Comparison of ENCODE assay signal across 13 cellular contexts in genomic region chr6:124055986-124056385, GRCh38.
"Had no signal": no experiment of that assay in that cellular context is flagged by ENCODE, and none has a peak within 500 bp of the region (broad histone marks: within the 10 kb centered on the region; RNA-seq: fewer than 3 reads in every experiment).

No MANE protein-coding gene starts in this region.

- DNase-seq: activated B cell treated with CpG ODN at 0.5 μM for 24 hours; activated CD4-positive, alpha-beta T cell treated with anti-CD3 and anti-CD28 coated beads, Interleukin-2, amount 10 ng/mL, durations not matched to agents 7 days and 5 days; activated CD8-positive, alpha-beta memory T cell treated with anti-CD3 and anti-CD28 coated beads for 24 hours; activated gamma-delta T cell treated with Interleukin-2 at 50 U/mL for 16 hours; central memory CD4-positive, alpha-beta T cell; colonic mucosa; hippocampal formation; kidney glomerular epithelial cell; nucleus accumbens; posterior cingulate gyrus; stimulated activated CD4-positive, alpha-beta T cell treated with anti-CD3 and anti-CD28 coated beads, Interleukin-2, amount 100 ng/mL, for 48 hours had no signal

- H3K27me3 ChIP-seq: colonic mucosa, esophagus muscularis mucosa had no signal

- H3K27ac ChIP-seq: colonic mucosa, esophagus muscularis mucosa had no signal

- H3K36me3 ChIP-seq: colonic mucosa, esophagus muscularis mucosa had no signal

- ATAC-seq: stimulated activated memory B cell treated with anti-CD40 and anti-IgM and Interleukin-4, amounts not matched to agents 10 μg/mL and 1 μg/mL and 100 μg/mL, for 72 hours had no signal

- H3K4me1 ChIP-seq: colonic mucosa had no signal

- H3K4me3 ChIP-seq: colonic mucosa, esophagus muscularis mucosa had no signal

- H3K9me3 ChIP-seq: colonic mucosa, esophagus muscularis mucosa had no signal
